ENCODE assay signal across 17 cellular contexts in the genomic region with DNA sequence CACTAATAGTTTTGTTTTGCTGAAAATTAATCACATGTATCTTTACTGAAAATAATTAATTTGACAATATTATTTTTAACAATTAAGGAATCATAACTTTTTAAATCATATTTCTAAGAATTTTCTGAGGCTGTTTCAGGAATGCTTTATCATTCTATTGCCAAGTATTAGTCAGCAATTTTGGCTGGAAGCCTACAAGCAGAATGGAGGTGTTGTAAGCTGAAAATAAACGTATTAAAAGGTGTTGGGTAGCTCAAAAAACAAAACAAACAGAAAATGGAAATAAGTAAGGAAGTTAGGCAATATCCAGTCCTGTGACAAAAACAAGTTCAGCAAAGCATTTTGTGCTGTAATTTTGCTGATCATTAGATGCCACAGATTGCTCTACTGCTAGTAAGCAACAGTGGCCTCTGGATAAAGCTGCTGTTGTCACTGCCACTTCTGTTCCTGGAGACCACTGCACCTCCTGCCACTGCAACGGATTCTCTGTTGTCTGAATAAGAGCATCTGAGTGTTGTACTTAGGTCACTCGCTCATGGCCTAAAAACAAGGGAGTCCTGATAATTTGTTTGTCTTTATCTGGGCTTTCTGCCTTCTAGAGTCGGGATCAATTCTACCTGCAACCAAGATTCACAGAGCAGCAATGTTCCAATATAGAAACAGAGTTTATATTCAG.
DNase-seq lines count a peak whose midpoint lies in the region; ATAC-seq, FAIRE-seq and TF ChIP-seq lines count a peak whose summit lies in the region.
"Had no signal": no experiment of that assay in that cellular context is flagged by ENCODE, and none has a peak within 500 bp of the region (broad histone marks: within the 10 kb centered on the region; RNA-seq: fewer than 3 reads in every experiment).

No MANE protein-coding gene starts in this region.

- no peaks in the 10 kb centered on the region for H3K79me2 ChIP-seq in K562 (ENCODE audit: control insufficient read depth, insufficient read depth, low read length)

- H3K27me3 ChIP-seq in K562 (ENCODE audit: control insufficient read depth in 2 of 2, insufficient read depth in 2 of 2, low read length in 2 of 2) = no peaks in the 10 kb centered on the region
- H3K27me3 ChIP-seq: dorsolateral prefrontal cortex, spleen had no signal

- POLR2A ChIA-PET in K562 (lab: Yijun Ruan, JAX) = no interaction called here

- TF ChIP-seq CTCF in K562 (IDR thresholded peaks at IDR 0.05 in 2 of 3, conservative IDR thresholded peaks at IDR 0.05 in 1 of 3; ENCODE audit: insufficient read depth in 2 of 3, low read depth in 1 of 3, low read length in 3 of 3) = no peak

- H3K4me2 ChIP-seq in K562 (ENCODE audit: insufficient read depth, low read length) = no peak overlapping the region

- H3K9me1 ChIP-seq in K562 (ENCODE audit: control insufficient read depth, insufficient read depth, low read length) = no peaks in the 10 kb centered on the region

- no peaks in the 10 kb centered on the region for H3K36me3 ChIP-seq in K562 (ENCODE audit: control insufficient read depth, insufficient read depth, low read length)
- H3K36me3 ChIP-seq: spleen had no signal

- intact Hi-C loops in K562 (cut with micrococcal nuclease) = no loop called here
- intact Hi-C loops in Right ventricle myocardium superior (cut with DNase I) = no loop called here

- no peaks in the 10 kb centered on the region for H3K4me1 ChIP-seq in K562 (replicated peaks in 1 of 2; ENCODE audit: control insufficient read depth in 2 of 2, insufficient read depth in 2 of 2, low read length in 2 of 2)
- H3K4me1 ChIP-seq: spleen had no signal

- no peak for TF ChIP-seq POLR2A in K562 (conservative IDR thresholded peaks at IDR 0.05)

- H3K9ac ChIP-seq in K562 (ENCODE audit: insufficient read depth in 1 of 2, low read depth in 2 of 2, low read length in 2 of 2) = no peak overlapping the region

- WGBS in K562 (ENCODE audit: insufficient coverage, low coverage, missing lambda C conversion rate) = 0% methylated on average over 4 of the region's 4 CpGs

- H3K4me3 ChIP-seq in K562 = no peak overlapping the region
- H3K4me3 ChIP-seq: dorsolateral prefrontal cortex, spleen had no signal

- TF ChIP-seq EP300 in Ishikawa (IDR thresholded peaks at IDR 0.05; ENCODE audit: borderline replicate concordance) (no peak), K562 (IDR thresholded peaks at IDR 0.05; ENCODE audit: low read length) (no peak)

- FAIRE-seq in K562 (lab: Jason Lieb, UNC) = no peak

- CTCF ChIA-PET in K562 (lab: Yijun Ruan, JAX; ENCODE audit: low intra/inter-chr PET ratio) = no interaction called here

- TF ChIP-seq RAD21 in Ishikawa (IDR thresholded peaks at IDR 0.05; ENCODE audit: low read depth) = no peak
- no peak for TF ChIP-seq RAD21 in K562 (CRISPR knock-in tag; conservative IDR thresholded peaks at IDR 0.05 in 1 of 2, IDR thresholded peaks at IDR 0.05 in 1 of 2)

- H3K27ac ChIP-seq in K562 (ENCODE audit: extremely low read depth, low read depth, low read length) = no peak overlapping the region
- H3K27ac ChIP-seq: dorsolateral prefrontal cortex, HL-60, spleen had no signal

- ATAC-seq in K562 (no peak), Right ventricle myocardium superior (ENCODE audit: poor library complexity) (no peak), GM21723 (IDR thresholded peaks at IDR 0.05; ENCODE audit: unreplicated experiment) (no peak), HG03280 (IDR thresholded peaks at IDR 0.05; ENCODE audit: unreplicated experiment) (no peak)
- ATAC-seq: activated T-cell treated with anti-CD3 and anti-CD28 coated beads, Interleukin-2, amount 50 U/mL, for 72 hours had no signal

- H3K9me3 ChIP-seq in K562 (replicated peaks; ENCODE audit: control insufficient read depth, insufficient read depth, low read depth, low read length) = no peaks in the 10 kb centered on the region; the same call in 1 of the 2 replicates

- DNase-seq in ACHN (peak; percentile 16), K562 (ENCODE audit: extremely low read depth in 1 of 4, low spot score in 3 of 4) (no peak), iPS-NIHi11 (ENCODE audit: low spot score) (peak; percentile 4), Right ventricle myocardium superior (no peak), hypothalamus (lab: John Stamatoyannopoulos, UW) (no peak)
- DNase-seq: activated CD4-positive, alpha-beta T cell treated with anti-CD3 and anti-CD28 coated beads, Interleukin-2, amount 50 U/mL, for 1 hour; activated T-cell treated with anti-CD3 and anti-CD28 coated beads, Interleukin-2, amount 50 U/mL, for 72 hours; amniotic stem cell; dorsolateral prefrontal cortex; immature natural killer cell; NCI-H526 treated with DMSO at 0.1 percent for 48 hours; spleen; T-helper 2 cell had no signal

- in situ Hi-C loops in ACHN (cut with HindIII; ENCODE audit: low pct_ligation_motif_present, low pct_unique_long_range_greater_than_20kb, low sequenced_read_pairs) (no loop called here), K562 (cut with MboI) (no loop called here)

- BruUV-seq in K562 (replicated peaks; lab: Mats Ljungman, UMichigan) = no TSS peak

- H2AFZ ChIP-seq in K562 (ENCODE audit: low read depth, low read length) = no peak overlapping the region

- no peaks in the 10 kb centered on the region for H4K20me1 ChIP-seq in K562 (replicated peaks; ENCODE audit: control insufficient read depth, insufficient read depth, low read length)

TF ChIP-seq in Ishikawa, 13 proteins besides CTCF, POLR2A, EP300 and RAD21:
- TF ChIP-seq NFIC (IDR thresholded peaks at IDR 0.05) (peak; percentile 42; the same call in 1 of the 2 replicates), CREB1 (IDR thresholded peaks at IDR 0.05; ENCODE audit: low read depth) (no peak)
- TF ChIP-seq, protein P1, sequence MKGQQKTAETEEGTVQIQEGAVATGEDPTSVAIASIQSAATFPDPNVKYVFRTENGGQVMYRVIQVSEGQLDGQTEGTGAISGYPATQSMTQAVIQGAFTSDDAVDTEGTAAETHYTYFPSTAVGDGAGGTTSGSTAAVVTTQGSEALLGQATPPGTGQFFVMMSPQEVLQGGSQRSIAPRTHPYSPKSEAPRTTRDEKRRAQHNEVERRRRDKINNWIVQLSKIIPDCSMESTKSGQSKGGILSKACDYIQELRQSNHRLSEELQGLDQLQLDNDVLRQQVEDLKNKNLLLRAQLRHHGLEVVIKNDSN (IDR thresholded peaks at IDR 0.05) = no peak
- TF ChIP-seq, protein P2, sequence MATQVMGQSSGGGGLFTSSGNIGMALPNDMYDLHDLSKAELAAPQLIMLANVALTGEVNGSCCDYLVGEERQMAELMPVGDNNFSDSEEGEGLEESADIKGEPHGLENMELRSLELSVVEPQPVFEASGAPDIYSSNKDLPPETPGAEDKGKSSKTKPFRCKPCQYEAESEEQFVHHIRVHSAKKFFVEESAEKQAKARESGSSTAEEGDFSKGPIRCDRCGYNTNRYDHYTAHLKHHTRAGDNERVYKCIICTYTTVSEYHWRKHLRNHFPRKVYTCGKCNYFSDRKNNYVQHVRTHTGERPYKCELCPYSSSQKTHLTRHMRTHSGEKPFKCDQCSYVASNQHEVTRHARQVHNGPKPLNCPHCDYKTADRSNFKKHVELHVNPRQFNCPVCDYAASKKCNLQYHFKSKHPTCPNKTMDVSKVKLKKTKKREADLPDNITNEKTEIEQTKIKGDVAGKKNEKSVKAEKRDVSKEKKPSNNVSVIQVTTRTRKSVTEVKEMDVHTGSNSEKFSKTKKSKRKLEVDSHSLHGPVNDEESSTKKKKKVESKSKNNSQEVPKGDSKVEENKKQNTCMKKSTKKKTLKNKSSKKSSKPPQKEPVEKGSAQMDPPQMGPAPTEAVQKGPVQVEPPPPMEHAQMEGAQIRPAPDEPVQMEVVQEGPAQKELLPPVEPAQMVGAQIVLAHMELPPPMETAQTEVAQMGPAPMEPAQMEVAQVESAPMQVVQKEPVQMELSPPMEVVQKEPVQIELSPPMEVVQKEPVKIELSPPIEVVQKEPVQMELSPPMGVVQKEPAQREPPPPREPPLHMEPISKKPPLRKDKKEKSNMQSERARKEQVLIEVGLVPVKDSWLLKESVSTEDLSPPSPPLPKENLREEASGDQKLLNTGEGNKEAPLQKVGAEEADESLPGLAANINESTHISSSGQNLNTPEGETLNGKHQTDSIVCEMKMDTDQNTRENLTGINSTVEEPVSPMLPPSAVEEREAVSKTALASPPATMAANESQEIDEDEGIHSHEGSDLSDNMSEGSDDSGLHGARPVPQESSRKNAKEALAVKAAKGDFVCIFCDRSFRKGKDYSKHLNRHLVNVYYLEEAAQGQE (IDR thresholded peaks at IDR 0.05; ENCODE audit: low read depth) = no peak

TF ChIP-seq in K562, 482 proteins besides CTCF, POLR2A, EP300 and RAD21:
- TF ChIP-seq SMARCE1 (IDR thresholded peaks at IDR 0.05) (no peak), ZC3H11A (IDR thresholded peaks at IDR 0.05; ENCODE audit: low read depth, low read length) (no peak), FIP1L1 (IDR thresholded peaks at IDR 0.05; ENCODE audit: low read depth, low read length, poor library complexity, severe bottlenecking) (no peak), ZNF316 (IDR thresholded peaks at IDR 0.05) (peak; percentile 72), ZBTB34 (CRISPR knock-in tag; IDR thresholded peaks at IDR 0.05) (no peak), TEAD4 (IDR thresholded peaks at IDR 0.05; ENCODE audit: low read length) (no peak), TEAD4 (CRISPR knock-in tag; IDR thresholded peaks at IDR 0.05; ENCODE audit: borderline replicate concordance) (no peak), MAFG (tag; conservative IDR thresholded peaks at IDR 0.05) (peak; percentile 72), C11orf30 (IDR thresholded peaks at IDR 0.05; ENCODE audit: low read depth) (peak; percentile 34; the same call in 1 of the 2 replicates)

Comparison
In these comparisons a context has a peak if more than half of its experiments do, and no peak if none do; other contexts are left out.
1. DNase-seq: peak in ACHN (single experiment) and iPS-NIHi11 (single experiment); none in K562 (0 of 4), Right ventricle myocardium superior (single experiment) and hypothalamus (0 of 51).